Comparison of ENCODE assay signal across 1 cellular context in the genomic region with DNA sequence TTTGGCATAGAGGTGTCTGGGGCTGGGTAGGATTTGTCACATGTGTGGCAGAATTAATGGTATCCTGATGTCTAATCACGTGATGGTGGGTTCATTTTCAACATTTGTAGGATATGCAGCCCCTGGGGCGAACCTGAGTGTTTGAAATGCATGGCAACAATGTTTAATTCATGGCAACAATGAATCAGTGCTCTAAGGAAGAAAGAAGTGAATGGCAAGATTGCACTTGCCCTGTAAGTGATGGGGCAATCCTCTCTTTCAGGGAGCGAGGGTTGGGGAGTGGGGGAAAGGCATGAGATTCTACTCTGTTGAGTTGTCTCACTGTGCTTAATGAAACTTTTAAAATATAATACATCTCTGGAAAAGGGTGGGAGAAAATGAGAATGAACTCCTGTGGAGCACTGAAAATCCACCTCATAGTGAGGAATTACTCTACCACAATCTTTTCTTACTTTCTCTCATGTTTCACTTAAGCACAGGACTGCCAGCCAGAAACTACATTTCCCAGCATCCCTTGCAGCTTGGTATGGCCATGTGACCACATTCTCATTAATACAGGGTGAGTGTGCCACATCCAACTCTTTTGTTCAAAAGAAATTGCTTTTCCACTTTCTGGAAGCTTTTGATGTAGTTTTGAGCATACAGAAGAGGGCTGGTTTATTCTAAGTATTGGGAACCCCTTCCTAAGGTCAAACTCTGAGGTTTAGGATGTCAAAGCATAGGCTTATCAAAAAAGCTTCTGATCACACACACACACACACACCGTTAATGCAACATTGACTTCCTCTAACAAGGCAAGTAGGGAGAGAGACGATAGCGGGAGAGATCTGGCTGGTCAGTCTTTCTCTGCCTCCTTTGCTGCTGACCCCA.
TF ChIP-seq lines count a peak whose summit lies in the region.

No MANE protein-coding gene starts in this region.

TF ChIP-seq in K562, 482 proteins besides CTCF, POLR2A, EP300 and RAD21 (continued from another document and continues in another):
- TF ChIP-seq THAP12 (CRISPR knock-in tag; IDR thresholded peaks at IDR 0.05): no peak
- no peak for TF ChIP-seq NFIX (CRISPR knock-in tag; IDR thresholded peaks at IDR 0.05; ENCODE audit: low read depth)
- TF ChIP-seq CBX1 (IDR thresholded peaks at IDR 0.05; ENCODE audit: low read depth): no peak
- TF ChIP-seq, protein P1, sequence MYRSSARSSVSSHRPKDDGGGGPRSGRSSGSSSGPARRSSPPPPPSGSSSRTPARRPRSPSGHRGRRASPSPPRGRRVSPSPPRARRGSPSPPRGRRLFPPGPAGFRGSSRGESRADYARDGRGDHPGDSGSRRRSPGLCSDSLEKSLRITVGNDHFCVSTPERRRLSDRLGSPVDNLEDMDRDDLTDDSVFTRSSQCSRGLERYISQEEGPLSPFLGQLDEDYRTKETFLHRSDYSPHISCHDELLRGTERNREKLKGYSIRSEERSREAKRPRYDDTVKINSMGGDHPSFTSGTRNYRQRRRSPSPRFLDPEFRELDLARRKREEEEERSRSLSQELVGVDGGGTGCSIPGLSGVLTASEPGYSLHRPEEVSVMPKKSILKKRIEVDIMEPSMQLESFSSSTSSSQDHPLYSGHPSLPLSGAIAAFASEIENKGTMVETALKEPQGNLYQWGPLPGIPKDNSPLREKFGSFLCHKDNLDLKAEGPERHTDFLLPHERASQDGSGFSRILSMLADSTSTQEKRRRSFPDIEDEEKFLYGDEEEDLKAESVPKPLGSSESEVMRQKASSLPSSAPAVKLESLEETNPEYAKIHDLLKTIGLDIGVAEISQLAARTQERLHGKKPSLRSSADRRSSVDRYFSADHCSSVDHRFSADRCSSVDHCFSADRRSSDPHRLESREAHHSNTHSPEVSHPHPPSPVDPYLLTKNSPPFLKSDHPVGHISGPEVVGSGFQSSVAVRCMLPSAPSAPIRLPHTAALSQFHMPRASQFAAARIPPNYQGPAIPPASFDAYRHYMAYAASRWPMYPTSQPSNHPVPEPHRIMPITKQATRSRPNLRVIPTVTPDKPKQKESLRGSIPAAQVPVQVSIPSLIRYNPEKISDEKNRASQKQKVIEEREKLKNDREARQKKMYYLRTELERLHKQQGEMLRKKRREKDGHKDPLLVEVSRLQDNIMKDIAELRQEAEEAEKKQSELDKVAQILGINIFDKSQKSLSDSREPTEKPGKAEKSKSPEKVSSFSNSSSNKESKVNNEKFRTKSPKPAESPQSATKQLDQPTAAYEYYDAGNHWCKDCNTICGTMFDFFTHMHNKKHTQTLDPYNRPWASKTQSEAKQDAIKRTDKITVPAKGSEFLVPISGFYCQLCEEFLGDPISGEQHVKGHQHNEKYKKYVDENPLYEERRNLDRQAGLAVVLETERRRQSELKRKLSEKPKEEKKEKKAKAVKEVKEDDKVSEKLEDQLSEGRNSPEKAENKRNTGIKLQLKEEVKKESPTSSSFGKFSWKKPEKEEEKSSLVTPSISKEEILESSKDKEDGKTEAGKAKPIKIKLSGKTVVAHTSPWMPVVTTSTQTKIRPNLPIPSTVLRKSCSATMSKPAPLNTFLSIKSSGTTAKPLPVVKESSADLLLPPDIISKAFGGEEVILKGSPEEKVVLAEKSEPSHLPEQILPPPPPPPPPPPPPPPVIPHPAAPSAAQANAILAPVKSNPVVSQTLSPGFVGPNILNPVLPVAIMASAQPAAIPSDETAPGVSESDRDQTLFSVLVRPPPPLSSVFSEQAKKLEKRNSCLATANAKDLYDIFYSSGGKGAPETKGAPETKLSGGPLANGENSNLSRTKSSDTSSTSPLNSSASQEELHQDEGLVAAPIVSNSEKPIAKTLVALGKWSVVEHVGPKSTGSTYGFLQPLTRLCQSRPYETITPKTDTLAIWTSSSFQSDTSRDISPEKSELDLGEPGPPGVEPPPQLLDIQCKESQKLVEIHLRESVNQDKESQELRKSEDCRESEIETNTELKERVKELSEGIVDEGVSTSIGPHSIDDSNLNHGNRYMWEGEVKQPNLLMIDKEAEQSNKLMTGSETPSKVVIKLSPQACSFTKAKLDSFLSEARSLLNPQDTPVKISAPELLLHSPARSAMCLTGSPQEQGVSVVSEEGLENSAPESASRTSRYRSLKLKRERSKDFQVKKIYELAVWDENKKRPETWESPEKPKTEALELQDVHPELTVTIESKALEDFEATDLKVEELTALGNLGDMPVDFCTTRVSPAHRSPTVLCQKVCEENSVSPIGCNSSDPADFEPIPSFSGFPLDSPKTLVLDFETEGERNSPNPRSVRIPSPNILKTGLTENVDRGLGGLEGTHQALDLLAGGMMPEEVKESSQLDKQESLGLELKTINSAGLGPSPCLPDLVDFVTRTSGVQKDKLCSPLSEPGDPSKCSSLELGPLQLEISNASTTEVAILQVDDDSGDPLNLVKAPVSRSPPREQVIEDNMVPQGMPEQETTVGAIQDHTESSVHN (IDR thresholded peaks at IDR 0.05; ENCODE audit: borderline replicate concordance in 1 of 2, low read depth in 1 of 2): no peak
- TF ChIP-seq ESRRB (CRISPR knock-in tag; IDR thresholded peaks at IDR 0.05; ENCODE audit: borderline replicate concordance): no peak
- no peak for TF ChIP-seq SPI1 (IDR thresholded peaks at IDR 0.05; ENCODE audit: borderline replicate concordance, low read depth, low read length)
- no peak for TF ChIP-seq ZFP1 (CRISPR knock-in tag; IDR thresholded peaks at IDR 0.05)
- no peak for TF ChIP-seq ZNF280B (CRISPR knock-in tag; IDR thresholded peaks at IDR 0.05)
- no peak for TF ChIP-seq PTBP1 (IDR thresholded peaks at IDR 0.05; ENCODE audit: low read depth, low read length)
- no peak for TF ChIP-seq ZSCAN32 (CRISPR knock-in tag; IDR thresholded peaks at IDR 0.05)
- TF ChIP-seq, protein P2, sequence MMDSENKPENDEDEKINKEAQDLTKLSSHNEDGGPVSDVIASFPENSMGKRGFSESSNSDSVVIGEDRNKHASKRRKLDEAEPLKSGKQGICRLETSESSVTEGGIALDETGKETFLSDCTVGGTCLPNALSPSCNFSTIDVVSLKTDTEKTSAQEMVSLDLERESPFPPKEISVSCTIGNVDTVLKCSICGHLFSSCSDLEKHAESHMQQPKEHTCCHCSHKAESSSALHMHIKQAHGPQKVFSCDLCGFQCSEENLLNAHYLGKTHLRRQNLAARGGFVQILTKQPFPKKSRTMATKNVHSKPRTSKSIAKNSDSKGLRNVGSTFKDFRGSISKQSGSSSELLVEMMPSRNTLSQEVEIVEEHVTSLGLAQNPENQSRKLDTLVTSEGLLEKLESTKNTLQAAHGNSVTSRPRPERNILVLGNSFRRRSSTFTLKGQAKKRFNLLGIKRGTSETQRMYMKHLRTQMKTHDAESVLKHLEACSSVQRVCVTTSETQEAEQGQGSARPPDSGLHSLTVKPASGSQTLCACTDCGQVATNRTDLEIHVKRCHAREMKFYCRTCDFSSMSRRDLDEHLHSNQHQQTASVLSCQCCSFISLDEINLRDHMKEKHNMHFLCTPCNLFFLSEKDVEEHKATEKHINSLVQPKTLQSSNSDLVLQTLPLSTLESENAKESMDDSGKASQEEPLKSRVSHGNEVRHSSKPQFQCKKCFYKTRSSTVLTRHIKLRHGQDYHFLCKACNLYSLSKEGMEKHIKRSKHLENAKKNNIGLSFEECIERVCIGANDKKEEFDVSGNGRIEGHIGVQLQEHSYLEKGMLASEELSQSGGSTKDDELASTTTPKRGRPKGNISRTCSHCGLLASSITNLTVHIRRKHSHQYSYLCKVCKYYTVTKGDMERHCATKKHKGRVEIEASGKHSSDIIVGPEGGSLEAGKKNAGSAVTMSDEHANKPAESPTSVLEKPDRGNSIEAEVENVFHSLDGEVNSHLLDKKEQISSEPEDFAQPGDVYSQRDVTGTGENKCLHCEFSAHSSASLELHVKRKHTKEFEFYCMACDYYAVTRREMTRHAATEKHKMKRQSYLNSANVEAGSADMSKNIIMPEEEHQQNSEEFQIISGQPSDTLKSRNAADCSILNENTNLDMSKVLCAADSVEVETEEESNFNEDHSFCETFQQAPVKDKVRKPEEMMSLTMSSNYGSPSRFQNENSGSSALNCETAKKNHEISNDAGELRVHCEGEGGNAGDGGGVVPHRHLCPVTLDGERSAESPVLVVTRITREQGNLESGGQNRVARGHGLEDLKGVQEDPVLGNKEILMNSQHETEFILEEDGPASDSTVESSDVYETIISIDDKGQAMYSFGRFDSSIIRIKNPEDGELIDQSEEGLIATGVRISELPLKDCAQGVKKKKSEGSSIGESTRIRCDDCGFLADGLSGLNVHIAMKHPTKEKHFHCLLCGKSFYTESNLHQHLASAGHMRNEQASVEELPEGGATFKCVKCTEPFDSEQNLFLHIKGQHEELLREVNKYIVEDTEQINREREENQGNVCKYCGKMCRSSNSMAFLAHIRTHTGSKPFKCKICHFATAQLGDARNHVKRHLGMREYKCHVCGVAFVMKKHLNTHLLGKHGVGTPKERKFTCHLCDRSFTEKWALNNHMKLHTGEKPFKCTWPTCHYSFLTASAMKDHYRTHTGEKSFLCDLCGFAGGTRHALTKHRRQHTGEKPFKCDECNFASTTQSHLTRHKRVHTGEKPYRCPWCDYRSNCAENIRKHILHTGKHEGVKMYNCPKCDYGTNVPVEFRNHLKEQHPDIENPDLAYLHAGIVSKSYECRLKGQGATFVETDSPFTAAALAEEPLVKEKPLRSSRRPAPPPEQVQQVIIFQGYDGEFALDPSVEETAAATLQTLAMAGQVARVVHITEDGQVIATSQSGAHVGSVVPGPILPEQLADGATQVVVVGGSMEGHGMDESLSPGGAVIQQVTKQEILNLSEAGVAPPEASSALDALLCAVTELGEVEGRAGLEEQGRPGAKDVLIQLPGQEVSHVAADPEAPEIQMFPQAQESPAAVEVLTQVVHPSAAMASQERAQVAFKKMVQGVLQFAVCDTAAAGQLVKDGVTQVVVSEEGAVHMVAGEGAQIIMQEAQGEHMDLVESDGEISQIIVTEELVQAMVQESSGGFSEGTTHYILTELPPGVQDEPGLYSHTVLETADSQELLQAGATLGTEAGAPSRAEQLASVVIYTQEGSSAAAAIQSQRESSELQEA (IDR thresholded peaks at IDR 0.05; ENCODE audit: low read depth): no peak
- TF ChIP-seq CBFA2T2 (conservative IDR thresholded peaks at IDR 0.05): 0 out of 2 replicates have a peak, but pooled peaks have one; percentile 9
- TF ChIP-seq NR2C1 (IDR thresholded peaks at IDR 0.05): no peak
- 0 out of 2 replicates have a peak, but pooled peaks have one; percentile 21 for TF ChIP-seq NR2C1 (tag; IDR thresholded peaks at IDR 0.05)
- peak; percentile 76 for TF ChIP-seq RAD51 (IDR thresholded peaks at IDR 0.05; ENCODE audit: borderline replicate concordance, low read depth)
- TF ChIP-seq, protein P3, sequence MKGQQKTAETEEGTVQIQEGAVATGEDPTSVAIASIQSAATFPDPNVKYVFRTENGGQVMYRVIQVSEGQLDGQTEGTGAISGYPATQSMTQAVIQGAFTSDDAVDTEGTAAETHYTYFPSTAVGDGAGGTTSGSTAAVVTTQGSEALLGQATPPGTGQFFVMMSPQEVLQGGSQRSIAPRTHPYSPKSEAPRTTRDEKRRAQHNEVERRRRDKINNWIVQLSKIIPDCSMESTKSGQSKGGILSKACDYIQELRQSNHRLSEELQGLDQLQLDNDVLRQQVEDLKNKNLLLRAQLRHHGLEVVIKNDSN (CRISPR knock-in tag; IDR thresholded peaks at IDR 0.05): peak; percentile 80
- no peak for TF ChIP-seq KDM1A (IDR thresholded peaks at IDR 0.05)
- no peak for TF ChIP-seq HOMEZ (CRISPR knock-in tag; IDR thresholded peaks at IDR 0.05)
- no peak for TF ChIP-seq BRD4 (IDR thresholded peaks at IDR 0.05)
- TF ChIP-seq EP400 (IDR thresholded peaks at IDR 0.05): no peak
- no peak for TF ChIP-seq ZNF561 (CRISPR knock-in tag; conservative IDR thresholded peaks at IDR 0.05)
- no peak for TF ChIP-seq NR2C2 (CRISPR knock-in tag; IDR thresholded peaks at IDR 0.05)
- TF ChIP-seq NR2C2 (tag; IDR thresholded peaks at IDR 0.05): peak; percentile 43; the same call in 1 of the 2 replicates
- TF ChIP-seq MCM2 (IDR thresholded peaks at IDR 0.05; ENCODE audit: low read depth): no peak
- TF ChIP-seq U2AF1 (optimal IDR thresholded peaks at IDR 0.05; ENCODE audit: low read depth, low read length): no peak
- no peak for TF ChIP-seq HMGN3 (IDR thresholded peaks at IDR 0.05; ENCODE audit: borderline replicate concordance, extremely low read depth, insufficient read length, low read depth, low read length)
- no peak for TF ChIP-seq PYGO2 (tag; IDR thresholded peaks at IDR 0.05)
- no peak for TF ChIP-seq ARID2 (IDR thresholded peaks at IDR 0.05)
- no peak for TF ChIP-seq IRF2 (CRISPR knock-in tag; IDR thresholded peaks at IDR 0.05)
- TF ChIP-seq PRMT5 (CRISPR knock-in tag; IDR thresholded peaks at IDR 0.05): no peak
